8 cellular contexts compared by ENCODE assay signal in genomic region chr15:68650901-68651709, GRCh38.
DNase-seq lines count a peak whose midpoint lies in the region; ATAC-seq, FAIRE-seq and TF ChIP-seq lines count a peak whose summit lies in the region.

No MANE protein-coding gene starts in this region.

- ATAC-seq in GM12878 (peak; percentile 87), left colon (peak; percentile 74), HG02981 (IDR thresholded peaks at IDR 0.05; ENCODE audit: unreplicated experiment) (no peak), GM19455 (IDR thresholded peaks at IDR 0.05; ENCODE audit: unreplicated experiment) (no peak)
- peak; percentile 51 for ATAC-seq in stimulated activated effector memory CD8-positive, alpha-beta T cell treated with anti-CD3 and anti-CD28 coated beads, Interleukin-12 subunit alpha, Interleukin-12 subunit beta, amount 100 ng/mL, for 72 hours

- no peak overlapping the region for H3K9ac ChIP-seq in GM12878 (ENCODE audit: control insufficient read depth, insufficient read depth, low read length)

- RAD21 ChIA-PET in GM12878 (lab: Charles Lee; ENCODE audit: unreplicated experiment) = interaction anchor here (0.8 kb wide), 1 partner anchor 15 kb away, joined by 3 read pairs; no protein-coding TSS in a partner anchor

- H3K79me2 ChIP-seq in GM12878 (ENCODE audit: control insufficient read depth, insufficient read depth, low read length) = no peaks in the 10 kb centered on the region

- no peak for TF ChIP-seq EP300 in GM12878 (IDR thresholded peaks at IDR 0.05; ENCODE audit: borderline replicate concordance in 1 of 2, control insufficient read depth in 1 of 2, low read depth in 2 of 2, low read length in 2 of 2)

- H3K27ac Mint-ChIP-seq in stimulated activated effector memory CD8-positive, alpha-beta T cell treated with anti-CD3 and anti-CD28 coated beads, Interleukin-12 subunit alpha, Interleukin-12 subunit beta, amount 100 ng/mL, for 72 hours = no peak overlapping the region

- peaks cover 3 to 9% of the 10 kb centered on the region in 2 experiments for H3K27me3 ChIP-seq in GM12878 (replicated peaks in 1 of 2; ENCODE audit: control insufficient read depth in 2 of 2, insufficient read depth in 2 of 2, low read length in 1 of 2)

- H3K4me1 ChIP-seq in GM12878 (ENCODE audit: control insufficient read depth, insufficient read depth, low read length) = no peaks in the 10 kb centered on the region

- H3K9me3 ChIP-seq in GM12878 (replicated peaks; ENCODE audit: control insufficient read depth, insufficient read depth, low read length) = no peaks in the 10 kb centered on the region

- no peak overlapping the region for H3K27ac ChIP-seq in GM12878 (ENCODE audit: control insufficient read depth, insufficient read depth)

- WGBS in GM12878 (ENCODE audit: insufficient coverage, insufficient replicate concordance, low lambda C conversion rate, missing lambda C conversion rate) = 37% methylated on average over 22 of the region's 23 CpGs

- no peak for TF ChIP-seq POLR2A in GM12878 (IDR thresholded peaks at IDR 0.05; ENCODE audit: low read depth, low read length)

- BruUV-seq in GM12878 (replicated peaks; lab: Mats Ljungman, UMichigan) = no TSS peak

- CTCF ChIA-PET in GM12878 (lab: Yijun Ruan, JAX) = interaction anchor here (0.8 to 5.1 kb wide), 11 partner anchors 10 to 133 kb away, joined by 3 to 33 read pairs (median 3); no protein-coding TSS in a partner anchor

- H4K20me1 ChIP-seq in GM12878 (ENCODE audit: control insufficient read depth, insufficient read depth) = no peaks in the 10 kb centered on the region

- POLR2A ChIA-PET in GM12878 (lab: Charles Lee) = no interaction called here

- no peaks in the 10 kb centered on the region for H3K4me1 Mint-ChIP-seq in stimulated activated effector memory CD8-positive, alpha-beta T cell treated with anti-CD3 and anti-CD28 coated beads, Interleukin-12 subunit alpha, Interleukin-12 subunit beta, amount 100 ng/mL, for 72 hours

- intact Hi-C loops in GM12878 (cut with micrococcal nuclease; ENCODE audit: unreplicated experiment) = no loop called here
- intact Hi-C loops in left colon (cut with DNase I, micrococcal nuclease) = no loop called here

- H3K36me3 Mint-ChIP-seq in stimulated activated effector memory CD8-positive, alpha-beta T cell treated with anti-CD3 and anti-CD28 coated beads, Interleukin-12 subunit alpha, Interleukin-12 subunit beta, amount 100 ng/mL, for 72 hours = no peaks in the 10 kb centered on the region

- no peaks in the 10 kb centered on the region for H3K9me3 Mint-ChIP-seq in stimulated activated effector memory CD8-positive, alpha-beta T cell treated with anti-CD3 and anti-CD28 coated beads, Interleukin-12 subunit alpha, Interleukin-12 subunit beta, amount 100 ng/mL, for 72 hours

- no peak overlapping the region for H3K4me3 Mint-ChIP-seq in stimulated activated effector memory CD8-positive, alpha-beta T cell treated with anti-CD3 and anti-CD28 coated beads, Interleukin-12 subunit alpha, Interleukin-12 subunit beta, amount 100 ng/mL, for 72 hours

- DNase-seq in RPMI8226 (peak; percentile 84), GM12878 (ENCODE audit: low read depth, low spot score) (no peak), left colon (peak in 1 of 2 donors; percentile 71), NCI-H1417 treated with DMSO at 0.1 percent for 48 hours (lab: John Stamatoyannopoulos, UW) (no peak)
- peak; percentile 62 to 76 for DNase-seq in stimulated activated effector memory CD8-positive, alpha-beta T cell treated with anti-CD3 and anti-CD28 coated beads, Interleukin-12 subunit alpha, Interleukin-12 subunit beta, amount 100 ng/mL, for 72 hours (ENCODE audit: low spot score in 2 of 2)

- peak; percentile 93 for TF ChIP-seq CTCF in GM12875 (IDR thresholded peaks at IDR 0.05; ENCODE audit: borderline replicate concordance, insufficient read depth, low read depth, low read length)
- peak; percentile 44 to 82 (median 65) for TF ChIP-seq CTCF in GM12878 (IDR thresholded peaks at IDR 0.05 in 2 of 3, conservative IDR thresholded peaks at IDR 0.05 in 1 of 3; ENCODE audit: control insufficient read depth in 2 of 3, extremely low read depth in 1 of 3, insufficient read depth in 1 of 3, low read depth in 3 of 3, low read length in 3 of 3)

- H3K4me2 ChIP-seq in GM12878 (ENCODE audit: control insufficient read depth, insufficient read depth) = no peak overlapping the region

- H2AFZ ChIP-seq in GM12878 (ENCODE audit: control insufficient read depth, low read depth, low read length) = no peak overlapping the region

- FAIRE-seq in GM12878 (lab: Jason Lieb, UNC) = no peak

- H3K4me3 ChIP-seq in GM12875 (ENCODE audit: low read depth, low read length) = no peak overlapping the region
- H3K4me3 ChIP-seq in GM12878 = no peak overlapping the region

- in situ Hi-C loops in GM12878 (cut with MboI) = no loop called here

- peak; percentile 20; the same call in 1 of the 2 replicates for TF ChIP-seq RAD21 in GM12878 (IDR thresholded peaks at IDR 0.05; ENCODE audit: insufficient read depth, low read depth, low read length)

- H3K36me3 ChIP-seq in GM12878 (ENCODE audit: control insufficient read depth in 2 of 2, insufficient read depth in 2 of 2, low read length in 1 of 2) = no peaks in the 10 kb centered on the region

- SMC1A ChIA-PET in GM12878 (lab: Charles Lee; ENCODE audit: uncharacterized antibody, unreplicated experiment) = interaction anchor here (1.0 kb wide), 1 partner anchor 88 kb away, joined by 4 read pairs; no protein-coding TSS in a partner anchor

TF ChIP-seq in GM12878, 131 proteins besides CTCF, POLR2A, EP300 and RAD21:
- TF ChIP-seq, protein P1, sequence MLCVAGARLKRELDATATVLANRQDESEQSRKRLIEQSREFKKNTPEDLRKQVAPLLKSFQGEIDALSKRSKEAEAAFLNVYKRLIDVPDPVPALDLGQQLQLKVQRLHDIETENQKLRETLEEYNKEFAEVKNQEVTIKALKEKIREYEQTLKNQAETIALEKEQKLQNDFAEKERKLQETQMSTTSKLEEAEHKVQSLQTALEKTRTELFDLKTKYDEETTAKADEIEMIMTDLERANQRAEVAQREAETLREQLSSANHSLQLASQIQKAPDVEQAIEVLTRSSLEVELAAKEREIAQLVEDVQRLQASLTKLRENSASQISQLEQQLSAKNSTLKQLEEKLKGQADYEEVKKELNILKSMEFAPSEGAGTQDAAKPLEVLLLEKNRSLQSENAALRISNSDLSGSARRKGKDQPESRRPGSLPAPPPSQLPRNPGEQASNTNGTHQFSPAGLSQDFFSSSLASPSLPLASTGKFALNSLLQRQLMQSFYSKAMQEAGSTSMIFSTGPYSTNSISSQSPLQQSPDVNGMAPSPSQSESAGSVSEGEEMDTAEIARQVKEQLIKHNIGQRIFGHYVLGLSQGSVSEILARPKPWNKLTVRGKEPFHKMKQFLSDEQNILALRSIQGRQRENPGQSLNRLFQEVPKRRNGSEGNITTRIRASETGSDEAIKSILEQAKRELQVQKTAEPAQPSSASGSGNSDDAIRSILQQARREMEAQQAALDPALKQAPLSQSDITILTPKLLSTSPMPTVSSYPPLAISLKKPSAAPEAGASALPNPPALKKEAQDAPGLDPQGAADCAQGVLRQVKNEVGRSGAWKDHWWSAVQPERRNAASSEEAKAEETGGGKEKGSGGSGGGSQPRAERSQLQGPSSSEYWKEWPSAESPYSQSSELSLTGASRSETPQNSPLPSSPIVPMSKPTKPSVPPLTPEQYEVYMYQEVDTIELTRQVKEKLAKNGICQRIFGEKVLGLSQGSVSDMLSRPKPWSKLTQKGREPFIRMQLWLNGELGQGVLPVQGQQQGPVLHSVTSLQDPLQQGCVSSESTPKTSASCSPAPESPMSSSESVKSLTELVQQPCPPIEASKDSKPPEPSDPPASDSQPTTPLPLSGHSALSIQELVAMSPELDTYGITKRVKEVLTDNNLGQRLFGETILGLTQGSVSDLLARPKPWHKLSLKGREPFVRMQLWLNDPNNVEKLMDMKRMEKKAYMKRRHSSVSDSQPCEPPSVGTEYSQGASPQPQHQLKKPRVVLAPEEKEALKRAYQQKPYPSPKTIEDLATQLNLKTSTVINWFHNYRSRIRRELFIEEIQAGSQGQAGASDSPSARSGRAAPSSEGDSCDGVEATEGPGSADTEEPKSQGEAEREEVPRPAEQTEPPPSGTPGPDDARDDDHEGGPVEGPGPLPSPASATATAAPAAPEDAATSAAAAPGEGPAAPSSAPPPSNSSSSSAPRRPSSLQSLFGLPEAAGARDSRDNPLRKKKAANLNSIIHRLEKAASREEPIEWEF (IDR thresholded peaks at IDR 0.05; ENCODE audit: insufficient replicate concordance, low read depth, low read length) = no peak
- TF ChIP-seq JUNB (IDR thresholded peaks at IDR 0.05) (no peak), SMC3 (IDR thresholded peaks at IDR 0.05; ENCODE audit: borderline replicate concordance, low read length) (0 out of 2 replicates have a peak, but pooled peaks have one; percentile 15)

Comparison
In these comparisons a context has a peak if more than half of its experiments do, and no peak if none do; other contexts are left out.
1. DNase-seq: peak in RPMI8226 (single experiment) and stimulated activated effector memory CD8-positive, alpha-beta T cell treated with anti-CD3 and anti-CD28 coated beads, Interleukin-12 subunit alpha, Interleukin-12 subunit beta, amount 100 ng/mL, for 72 hours (2 of 2); none in GM12878 (single experiment) and NCI-H1417 treated with DMSO at 0.1 percent for 48 hours (single experiment).
2. ATAC-seq: peak in GM12878 (single experiment), left colon (single experiment) and stimulated activated effector memory CD8-positive, alpha-beta T cell treated with anti-CD3 and anti-CD28 coated beads, Interleukin-12 subunit alpha, Interleukin-12 subunit beta, amount 100 ng/mL, for 72 hours (single experiment); none in HG02981 (single experiment) and GM19455 (single experiment).